Comparison of ENCODE assay signal across 9 cellular contexts in the genomic region with DNA sequence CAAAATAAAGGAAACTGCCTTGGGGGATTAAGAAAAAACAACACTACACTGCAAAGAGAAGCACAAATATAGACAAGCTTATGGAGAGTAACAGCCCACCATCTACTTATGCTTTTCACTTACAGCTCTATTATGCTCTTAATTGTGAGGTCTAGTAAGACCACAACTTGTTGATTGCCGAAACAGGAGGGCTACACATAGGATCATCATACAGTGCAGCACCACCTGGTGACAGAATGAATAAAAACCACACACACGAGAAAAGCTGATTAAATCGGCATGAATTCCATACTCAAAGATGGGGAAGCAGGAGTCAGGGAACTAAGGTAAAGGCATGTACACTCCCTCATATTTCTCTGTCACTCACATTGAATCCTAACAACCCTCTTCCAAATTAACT.
DNase-seq lines count a peak whose midpoint lies in the region; ATAC-seq, FAIRE-seq and TF ChIP-seq lines count a peak whose summit lies in the region.
"Had no signal": no experiment of that assay in that cellular context is flagged by ENCODE, and none has a peak within 500 bp of the region (broad histone marks: within the 10 kb centered on the region; RNA-seq: fewer than 3 reads in every experiment).

No MANE protein-coding gene starts in this region.

- no peak for TF ChIP-seq POLR2A in lower leg skin (IDR thresholded peaks at IDR 0.05)

- no peaks in the 10 kb centered on the region for H3K27me3 ChIP-seq in Karpas-422 (ENCODE audit: low read length)

- H3K36me3 ChIP-seq in Karpas-422 (ENCODE audit: insufficient read depth, low read length): no peaks in the 10 kb centered on the region

- no peaks in the 10 kb centered on the region for H3K9me2 ChIP-seq in Karpas-422 (replicated peaks; ENCODE audit: insufficient read depth, low read length)

- 0 out of 2 replicates have a peak, but pooled peaks cover 3% of the 10 kb centered on the region for H3K9me3 ChIP-seq in Karpas-422 (ENCODE audit: low read length)

- H3K4me1 ChIP-seq in Karpas-422 (ENCODE audit: low read length): no peaks in the 10 kb centered on the region

- 46 to 49% methylated on average over 3 of the region's 3 CpGs for WGBS in lower leg skin, 2 donors

- no peak overlapping the region for H3K4me2 ChIP-seq in Karpas-422 (ENCODE audit: low read depth, low read length, poor library complexity, severe bottlenecking)

- no peak overlapping the region for H3K27ac ChIP-seq in Karpas-422 (ENCODE audit: low read length)

- TF ChIP-seq CTCF in astrocyte of the spinal cord (IDR thresholded peaks at IDR 0.05; ENCODE audit: low read depth, low read length) (peak; percentile 50), lower leg skin (IDR thresholded peaks at IDR 0.05) (no peak)

- no peak for FAIRE-seq in GM19239 (lab: Jason Lieb, UNC)

- no peak overlapping the region for H2AFZ ChIP-seq in Karpas-422 (ENCODE audit: low read length)

- ATAC-seq in HG03565 (IDR thresholded peaks at IDR 0.05; ENCODE audit: unreplicated experiment) (no peak), HG03469 (IDR thresholded peaks at IDR 0.05; ENCODE audit: unreplicated experiment) (no peak)

- intact Hi-C loops in lower leg skin (cut with DNase I; ENCODE audit: low total_unique reads): loop anchor here (5.0 kb wide), 1 partner anchor 1420 kb away; no protein-coding TSS in a partner anchor

- in situ Hi-C loops in astrocyte of the spinal cord (cut with HindIII; ENCODE audit: low sequenced_read_pairs): no loop called here

- H3K79me2 ChIP-seq in Karpas-422 (ENCODE audit: low read length): no peaks in the 10 kb centered on the region

- no peak overlapping the region for H3K9ac ChIP-seq in Karpas-422 (ENCODE audit: low read length)

- H3K4me3 ChIP-seq in Karpas-422 (ENCODE audit: low read length) (no peak overlapping the region), astrocyte of the spinal cord (ENCODE audit: low read depth, low read length) (no peak overlapping the region), lower leg skin (ENCODE audit: low read depth, poor library complexity, severe bottlenecking) (no peak overlapping the region)

- DNase-seq in ELR (ENCODE audit: low read depth) (peak; percentile 67), Karpas-422 (peak; percentile 46), astrocyte of the spinal cord (ENCODE audit: low read depth, low spot score) (peak; percentile 48), midbrain (lab: John Stamatoyannopoulos, UW) (peak; percentile 5), lower leg skin (ENCODE audit: low spot score in 2 of 2) (no peak), GM19239 (ENCODE audit: insufficient read length, low spot score) (no peak)
- DNase-seq: activated CD4-positive, alpha-beta T cell treated with anti-CD3 and anti-CD28 coated beads, Interleukin-2, amount 10 ng/mL, durations not matched to agents 7 days and 5 days had no signal

- no peaks in the 10 kb centered on the region for H4K20me1 ChIP-seq in Karpas-422 (ENCODE audit: insufficient read depth, low read depth, low read length)

Comparison
In these comparisons a context has a peak if more than half of its experiments do, and no peak if none do; other contexts are left out.
1. DNase-seq: peak in ELR (single experiment), Karpas-422 (single experiment), astrocyte of the spinal cord (single experiment) and midbrain (single experiment); none in lower leg skin (0 of 2) and GM19239 (single experiment).